Comparison of ENCODE assay signal across 13 cellular contexts in genomic region chr6:118801257-118801656, GRCh38.
DNase-seq lines count a peak whose midpoint lies in the region; ATAC-seq and TF ChIP-seq lines count a peak whose summit lies in the region.
"Had no signal": no experiment of that assay in that cellular context is flagged by ENCODE, and none has a peak within 500 bp of the region (broad histone marks: within the 10 kb centered on the region; RNA-seq: fewer than 3 reads in every experiment).

No MANE protein-coding gene starts in this region.

- H3K36me3 Mint-ChIP-seq in activated naive CD8-positive, alpha-beta T cell treated with anti-CD3 and anti-CD28 coated beads, Interleukin-2, amount 10 ng/mL, durations not matched to agents 7 days and 5 days: peaks cover 4% of the 10 kb centered on the region
- H3K36me3 Mint-ChIP-seq in activated naive CD8-positive, alpha-beta T cell treated with anti-CD3 and anti-CD28 coated beads, Interleukin-2, amount 50 U/mL, for 24 hours (ENCODE audit: low read depth): peaks cover 5% of the 10 kb centered on the region
- no peaks in the 10 kb centered on the region for H3K36me3 Mint-ChIP-seq in effector memory CD8-positive, alpha-beta T cell (ENCODE audit: insufficient read depth)

- DNase-seq in activated naive CD8-positive, alpha-beta T cell treated with anti-CD3 and anti-CD28 coated beads, Interleukin-2, amount 10 ng/mL, durations not matched to agents 7 days and 5 days: no peak
- no peak for DNase-seq in activated naive CD8-positive, alpha-beta T cell treated with anti-CD3 and anti-CD28 coated beads, Interleukin-2, amount 50 U/mL, for 24 hours
- no peak for DNase-seq in effector memory CD8-positive, alpha-beta T cell
- DNase-seq in omental fat pad (ENCODE audit: low spot score) (no peak), AG08396 (ENCODE audit: low spot score) (no peak)

- peak overlapping the region; percentile 70 for H3K27ac Mint-ChIP-seq in activated naive CD8-positive, alpha-beta T cell treated with anti-CD3 and anti-CD28 coated beads, Interleukin-2, amount 10 ng/mL, durations not matched to agents 7 days and 5 days
- H3K27ac Mint-ChIP-seq in activated naive CD8-positive, alpha-beta T cell treated with anti-CD3 and anti-CD28 coated beads, Interleukin-2, amount 50 U/mL, for 24 hours: no peak overlapping the region
- peak overlapping the region; percentile 76 to 92 for H3K27ac Mint-ChIP-seq in effector memory CD8-positive, alpha-beta T cell
- H3K27ac Mint-ChIP-seq: HFFc6 had no signal

- H3K36me3 ChIP-seq in Loucy (ENCODE audit: insufficient read depth, low read length): no peaks in the 10 kb centered on the region
- H3K36me3 ChIP-seq: BLaER1, SJSA1 had no signal

- H2AFZ ChIP-seq in Loucy (ENCODE audit: low read length): no peak overlapping the region; the same call in 1 of the 2 replicates
- H2AFZ ChIP-seq: PC-9 had no signal

- no peaks in the 10 kb centered on the region for H3K9me3 ChIP-seq in Loucy (ENCODE audit: insufficient read depth, low read depth, low read length)
- H3K9me3 ChIP-seq: A549, BLaER1, SJSA1 had no signal

- no peaks in the 10 kb centered on the region for H3K27me3 Mint-ChIP-seq in activated naive CD8-positive, alpha-beta T cell treated with anti-CD3 and anti-CD28 coated beads, Interleukin-2, amount 10 ng/mL, durations not matched to agents 7 days and 5 days
- H3K27me3 Mint-ChIP-seq in activated naive CD8-positive, alpha-beta T cell treated with anti-CD3 and anti-CD28 coated beads, Interleukin-2, amount 50 U/mL, for 24 hours: no peaks in the 10 kb centered on the region
- H3K27me3 Mint-ChIP-seq in effector memory CD8-positive, alpha-beta T cell: no peaks in the 10 kb centered on the region

- H3K4me1 ChIP-seq in Loucy (ENCODE audit: insufficient read depth, low read length, poor library complexity, severe bottlenecking): peaks cover 5% of the 10 kb centered on the region
- H3K4me1 ChIP-seq: A549, SJSA1 had no signal

- no peaks in the 10 kb centered on the region for H3F3A ChIP-seq in Loucy (ENCODE audit: low read depth)

- TF ChIP-seq CTCF in Loucy (conservative IDR thresholded peaks at IDR 0.05; ENCODE audit: low read length): no peak
- TF ChIP-seq CTCF in omental fat pad (IDR thresholded peaks at IDR 0.05): no peak

- peaks cover 4% of the 10 kb centered on the region for H3K9me3 Mint-ChIP-seq in activated naive CD8-positive, alpha-beta T cell treated with anti-CD3 and anti-CD28 coated beads, Interleukin-2, amount 10 ng/mL, durations not matched to agents 7 days and 5 days
- peaks cover under 1% of the 10 kb centered on the region for H3K9me3 Mint-ChIP-seq in activated naive CD8-positive, alpha-beta T cell treated with anti-CD3 and anti-CD28 coated beads, Interleukin-2, amount 50 U/mL, for 24 hours
- peaks cover 0 to 2% of the 10 kb centered on the region in 2 donors for H3K9me3 Mint-ChIP-seq in effector memory CD8-positive, alpha-beta T cell
- H3K9me3 Mint-ChIP-seq: HFFc6 had no signal

- H3K27me3 ChIP-seq in Loucy (ENCODE audit: insufficient read depth, low read length, poor library complexity, severe bottlenecking): no peaks in the 10 kb centered on the region
- H3K27me3 ChIP-seq: BLaER1, SJSA1 had no signal

- peak overlapping the region; percentile 37 for H3K27ac ChIP-seq in temporal lobe (ENCODE audit: low read depth, low read length)
- H3K27ac ChIP-seq: A549, BLaER1, PC-9, SJSA1 had no signal

- no peaks in the 10 kb centered on the region for H3K79me2 ChIP-seq in Loucy (ENCODE audit: insufficient read depth, low read length)

- no peaks in the 10 kb centered on the region for H3K9me2 ChIP-seq in Loucy (replicated peaks; ENCODE audit: low read depth, low read length)

- POLR2A ChIA-PET in activated naive CD8-positive, alpha-beta T cell treated with anti-CD3 and anti-CD28 coated beads, Interleukin-2, amount 10 ng/mL, durations not matched to agents 7 days and 5 days (lab: Charles Lee): no interaction called here

- no peak overlapping the region for H3K4me2 ChIP-seq in Loucy (ENCODE audit: low read depth, low read length, poor library complexity, severe bottlenecking)

- peak overlapping the region; percentile 13 for H3K9ac ChIP-seq in Loucy (ENCODE audit: low read depth, low read length, poor library complexity, severe bottlenecking)
- H3K9ac ChIP-seq: BLaER1 had no signal

- H3K4me3 Mint-ChIP-seq in activated naive CD8-positive, alpha-beta T cell treated with anti-CD3 and anti-CD28 coated beads, Interleukin-2, amount 10 ng/mL, durations not matched to agents 7 days and 5 days: no peak overlapping the region
- H3K4me3 Mint-ChIP-seq in activated naive CD8-positive, alpha-beta T cell treated with anti-CD3 and anti-CD28 coated beads, Interleukin-2, amount 50 U/mL, for 24 hours: no peak overlapping the region
- H3K4me3 Mint-ChIP-seq in effector memory CD8-positive, alpha-beta T cell: no peak overlapping the region

- no peaks in the 10 kb centered on the region for H4K20me1 ChIP-seq in Loucy (ENCODE audit: insufficient read depth, low read length, poor library complexity, severe bottlenecking)
- H4K20me1 ChIP-seq: BLaER1 had no signal

- peaks cover 18% of the 10 kb centered on the region for H3K4me1 Mint-ChIP-seq in activated naive CD8-positive, alpha-beta T cell treated with anti-CD3 and anti-CD28 coated beads, Interleukin-2, amount 10 ng/mL, durations not matched to agents 7 days and 5 days
- peaks cover 23% of the 10 kb centered on the region for H3K4me1 Mint-ChIP-seq in activated naive CD8-positive, alpha-beta T cell treated with anti-CD3 and anti-CD28 coated beads, Interleukin-2, amount 50 U/mL, for 24 hours
- peaks cover 20 to 27% of the 10 kb centered on the region in 2 donors for H3K4me1 Mint-ChIP-seq in effector memory CD8-positive, alpha-beta T cell (ENCODE audit: low read depth in 2 of 2)

- no peak for ATAC-seq in activated naive CD8-positive, alpha-beta T cell treated with anti-CD3 and anti-CD28 coated beads, Interleukin-2, amount 10 ng/mL, durations not matched to agents 7 days and 5 days (ENCODE audit: low read depth)
- ATAC-seq in activated naive CD8-positive, alpha-beta T cell treated with anti-CD3 and anti-CD28 coated beads, Interleukin-2, amount 50 U/mL, for 24 hours: no peak
- no peak for ATAC-seq in effector memory CD8-positive, alpha-beta T cell (replicated peaks)
- ATAC-seq in GM21360 (IDR thresholded peaks at IDR 0.05; ENCODE audit: unreplicated experiment) (no peak), omental fat pad (ENCODE audit: low FRiP score) (no peak)

- H3K4me3 ChIP-seq in Loucy (ENCODE audit: low read length, poor library complexity, severe bottlenecking): no peak overlapping the region
- H3K4me3 ChIP-seq: A549, BLaER1, PC-9, SJSA1 had no signal
